ENCODE assay signal across 1 cellular context in genomic region chr20:49633643-49634042, GRCh38.
TF ChIP-seq lines count a peak whose summit lies in the region.

No MANE protein-coding gene starts in this region.

TF ChIP-seq in H1, 55 proteins besides CTCF, POLR2A, EP300 and RAD21:
- no peak for TF ChIP-seq CHD2 (IDR thresholded peaks at IDR 0.05; ENCODE audit: low read length)
- no peak for TF ChIP-seq KDM5A (IDR thresholded peaks at IDR 0.05; ENCODE audit: low read length)
- TF ChIP-seq JUN (IDR thresholded peaks at IDR 0.05; ENCODE audit: low read depth, low read length) = no peak
- peak; percentile 72 for TF ChIP-seq CREB1 (IDR thresholded peaks at IDR 0.05)
- TF ChIP-seq USF2 (IDR thresholded peaks at IDR 0.05; ENCODE audit: low read length) = no peak
- TF ChIP-seq CHD7 (IDR thresholded peaks at IDR 0.05; ENCODE audit: insufficient replicate concordance, low read length) = no peak
- TF ChIP-seq TCF12 (IDR thresholded peaks at IDR 0.05; ENCODE audit: low read depth, low read length) = no peak
- TF ChIP-seq BRCA1 (IDR thresholded peaks at IDR 0.05; ENCODE audit: low read depth, low read length) = no peak
- TF ChIP-seq MAFK (IDR thresholded peaks at IDR 0.05; ENCODE audit: low read depth, low read length) = no peak
- TF ChIP-seq RBBP5 (IDR thresholded peaks at IDR 0.05; ENCODE audit: borderline replicate concordance, low read depth, low read length) = no peak
- TF ChIP-seq CHD1 (IDR thresholded peaks at IDR 0.05; ENCODE audit: low read depth, low read length) = no peak
- no peak for TF ChIP-seq BCL11A (IDR thresholded peaks at IDR 0.05; ENCODE audit: low read depth in 2 of 2, low read length in 2 of 2)
- TF ChIP-seq ATF3 (IDR thresholded peaks at IDR 0.05; ENCODE audit: insufficient read depth, low read depth, low read length) = no peak
- TF ChIP-seq EGR1 (IDR thresholded peaks at IDR 0.05; ENCODE audit: borderline replicate concordance, low read depth, low read length) = no peak
- TF ChIP-seq GTF2F1 (IDR thresholded peaks at IDR 0.05; ENCODE audit: borderline replicate concordance, low read depth, low read length) = no peak
- TF ChIP-seq SIRT6 (IDR thresholded peaks at IDR 0.05; ENCODE audit: low read length) = no peak
- no peak for TF ChIP-seq SIX5 (IDR thresholded peaks at IDR 0.05; ENCODE audit: low read depth, low read length)
- TF ChIP-seq ATF2 (IDR thresholded peaks at IDR 0.05; ENCODE audit: low read length) = peak; percentile 78; the same call in 1 of the 2 replicates
